In genomic region chr13:49560270-49561063, GRCh38 we compare ENCODE assay signal across 8 cellular contexts. TPM values are rescaled to one million over a fixed set of nuclear protein-coding genes. Genes with fewer than 3 reads are reported as not detected.
DNase-seq lines count a peak whose midpoint lies in the region; ATAC-seq lines count a peak whose summit lies in the region.

No MANE protein-coding gene starts in this region.

- POLR2A ChIA-PET in activated CD8-positive, alpha-beta T cell treated with anti-CD3 and anti-CD28 coated beads, Interleukin-2, amount 10 ng/mL, durations not matched to agents 7 days and 5 days (lab: Charles Lee): no interaction called here

- H3K9me3 Mint-ChIP-seq in activated CD8-positive, alpha-beta T cell treated with anti-CD3 and anti-CD28 coated beads, Interleukin-2, amount 10 ng/mL, durations not matched to agents 7 days and 5 days (ENCODE audit: insufficient read depth): no peaks in the 10 kb centered on the region
- no peaks in the 10 kb centered on the region for H3K9me3 Mint-ChIP-seq in activated T-cell treated with anti-CD3 and anti-CD28 coated beads, Interleukin-2, amount 50 U/mL, for 24 hours
- H3K9me3 Mint-ChIP-seq in natural killer cell treated with Interleukin-12 subunit alpha and Interleukin-12 subunit beta and Interleukin-15 and Interleukin-18, amount 100 ng/mL, for 72 hours: no peaks in the 10 kb centered on the region

- H3K27me3 Mint-ChIP-seq in activated CD8-positive, alpha-beta T cell treated with anti-CD3 and anti-CD28 coated beads, Interleukin-2, amount 10 ng/mL, durations not matched to agents 7 days and 5 days (ENCODE audit: low read depth): no peaks in the 10 kb centered on the region
- H3K27me3 Mint-ChIP-seq in activated T-cell treated with anti-CD3 and anti-CD28 coated beads, Interleukin-2, amount 50 U/mL, for 24 hours: no peaks in the 10 kb centered on the region
- no peaks in the 10 kb centered on the region for H3K27me3 Mint-ChIP-seq in natural killer cell treated with Interleukin-12 subunit alpha and Interleukin-12 subunit beta and Interleukin-15 and Interleukin-18, amount 100 ng/mL, for 72 hours

- H3K4me1 Mint-ChIP-seq in activated CD8-positive, alpha-beta T cell treated with anti-CD3 and anti-CD28 coated beads, Interleukin-2, amount 10 ng/mL, durations not matched to agents 7 days and 5 days (ENCODE audit: low read depth): peaks cover 11% of the 10 kb centered on the region
- H3K4me1 Mint-ChIP-seq in activated T-cell treated with anti-CD3 and anti-CD28 coated beads, Interleukin-2, amount 50 U/mL, for 24 hours (ENCODE audit: low read depth): peaks cover 4% of the 10 kb centered on the region
- H3K4me1 Mint-ChIP-seq in natural killer cell treated with Interleukin-12 subunit alpha and Interleukin-12 subunit beta and Interleukin-15 and Interleukin-18, amount 100 ng/mL, for 72 hours (ENCODE audit: low read depth in 2 of 2): peaks cover 5 to 6% of the 10 kb centered on the region in 2 donors

- CTCF ChIA-PET in activated CD8-positive, alpha-beta T cell treated with anti-CD3 and anti-CD28 coated beads, Interleukin-2, amount 10 ng/mL, durations not matched to agents 7 days and 5 days (lab: Charles Lee): interaction anchor here (0.6 to 1.5 kb wide), 7 partner anchors 10 to 260 kb away, joined by 3 to 4 read pairs (median 4); no protein-coding TSS in a partner anchor

- H3K27ac Mint-ChIP-seq in activated CD8-positive, alpha-beta T cell treated with anti-CD3 and anti-CD28 coated beads, Interleukin-2, amount 10 ng/mL, durations not matched to agents 7 days and 5 days: no peak overlapping the region
- H3K27ac Mint-ChIP-seq in activated T-cell treated with anti-CD3 and anti-CD28 coated beads, Interleukin-2, amount 50 U/mL, for 24 hours: no peak overlapping the region
- no peak overlapping the region for H3K27ac Mint-ChIP-seq in natural killer cell treated with Interleukin-12 subunit alpha and Interleukin-12 subunit beta and Interleukin-15 and Interleukin-18, amount 100 ng/mL, for 72 hours

- DNase-seq in activated gamma-delta T cell treated with Interleukin-2 at 50 U/mL for 16 hours (peak; percentile 41), activated gamma-delta T cell (lab: John Stamatoyannopoulos, UW) (no peak), iPS-NIHi7 (ENCODE audit: extremely low spot score) (peak; percentile 35), ureter (ENCODE audit: low spot score) (peak; percentile 72), globus pallidus (ENCODE audit: low spot score) (no peak)
- DNase-seq in activated CD8-positive, alpha-beta T cell treated with anti-CD3 and anti-CD28 coated beads, Interleukin-2, amount 10 ng/mL, durations not matched to agents 7 days and 5 days: no peak
- DNase-seq in activated T-cell treated with anti-CD3 and anti-CD28 coated beads, Interleukin-2, amount 50 U/mL, for 24 hours: no peak
- DNase-seq in natural killer cell treated with Interleukin-12 subunit alpha and Interleukin-12 subunit beta and Interleukin-15 and Interleukin-18, amount 100 ng/mL, for 72 hours (ENCODE audit: low spot score): no peak

- H3K36me3 Mint-ChIP-seq in activated CD8-positive, alpha-beta T cell treated with anti-CD3 and anti-CD28 coated beads, Interleukin-2, amount 10 ng/mL, durations not matched to agents 7 days and 5 days (ENCODE audit: low read depth): peaks cover 41% of the 10 kb centered on the region
- peaks cover 60% of the 10 kb centered on the region for H3K36me3 Mint-ChIP-seq in activated T-cell treated with anti-CD3 and anti-CD28 coated beads, Interleukin-2, amount 50 U/mL, for 24 hours (ENCODE audit: low read depth)
- H3K36me3 Mint-ChIP-seq in natural killer cell treated with Interleukin-12 subunit alpha and Interleukin-12 subunit beta and Interleukin-15 and Interleukin-18, amount 100 ng/mL, for 72 hours: peaks cover 15% of the 10 kb centered on the region

- no peak overlapping the region for H3K4me3 Mint-ChIP-seq in activated CD8-positive, alpha-beta T cell treated with anti-CD3 and anti-CD28 coated beads, Interleukin-2, amount 10 ng/mL, durations not matched to agents 7 days and 5 days
- no peak overlapping the region for H3K4me3 Mint-ChIP-seq in activated T-cell treated with anti-CD3 and anti-CD28 coated beads, Interleukin-2, amount 50 U/mL, for 24 hours
- H3K4me3 Mint-ChIP-seq in natural killer cell treated with Interleukin-12 subunit alpha and Interleukin-12 subunit beta and Interleukin-15 and Interleukin-18, amount 100 ng/mL, for 72 hours: no peak overlapping the region

- ATAC-seq in activated CD8-positive, alpha-beta T cell treated with anti-CD3 and anti-CD28 coated beads, Interleukin-2, amount 10 ng/mL, durations not matched to agents 7 days and 5 days: peak; percentile 55
- ATAC-seq in natural killer cell treated with Interleukin-12 subunit alpha and Interleukin-12 subunit beta and Interleukin-15 and Interleukin-18, amount 100 ng/mL, for 72 hours: no peak

RNA-seq across cellular contexts. Expression of gene RCBTB1, which starts 24.9 kb away (rescaled TPM):
- total RNA-seq in activated CD8-positive, alpha-beta T cell treated with anti-CD3 and anti-CD28 coated beads, Interleukin-2, amount 10 ng/mL, durations not matched to agents 7 days and 5 days: 10 to 100 TPM; 18.6 to 19.3 TPM
- total RNA-seq in ureter: 12.2 TPM
- total RNA-seq in natural killer cell treated with Interleukin-12 subunit alpha and Interleukin-12 subunit beta and Interleukin-15 and Interleukin-18, amount 100 ng/mL, for 72 hours: 10 to 100 TPM; 13.0 to 21.3 TPM

Comparison
In these comparisons a context has a peak if more than half of its experiments do, and no peak if none do; other contexts are left out.
1. DNase-seq: peak in activated gamma-delta T cell treated with Interleukin-2 at 50 U/mL for 16 hours (single experiment), iPS-NIHi7 (single experiment) and ureter (single experiment); none in activated gamma-delta T cell (single experiment), activated CD8-positive, alpha-beta T cell treated with anti-CD3 and anti-CD28 coated beads, Interleukin-2, amount 10 ng/mL, durations not matched to agents 7 days and 5 days (single experiment), activated T-cell treated with anti-CD3 and anti-CD28 coated beads, Interleukin-2, amount 50 U/mL, for 24 hours (single experiment), globus pallidus (single experiment) and natural killer cell treated with Interleukin-12 subunit alpha and Interleukin-12 subunit beta and Interleukin-15 and Interleukin-18, amount 100 ng/mL, for 72 hours (single experiment).